In the genomic region with DNA sequence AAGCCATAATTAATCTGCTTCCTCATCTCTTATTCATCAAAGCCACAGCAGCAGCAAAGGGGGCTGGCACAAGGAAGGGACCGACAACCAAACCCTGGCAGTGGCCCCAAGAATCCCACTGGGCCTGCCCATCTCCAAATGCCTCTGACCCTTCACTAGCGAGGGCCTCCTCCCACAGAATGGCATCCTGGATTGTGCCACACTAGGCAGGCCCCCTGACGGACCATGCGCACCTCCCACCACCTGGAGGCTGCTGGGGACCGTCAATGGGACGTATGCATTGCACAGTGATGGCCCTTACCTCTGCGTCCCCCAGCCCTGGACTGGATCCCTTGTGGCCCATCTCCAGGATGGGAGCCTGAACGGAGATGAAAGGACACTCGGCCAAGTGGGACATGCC, we compare ENCODE assay signal across 17 cellular contexts.
"Had no signal": no experiment of that assay in that cellular context is flagged by ENCODE, and none has a peak within 500 bp of the region (broad histone marks: within the 10 kb centered on the region; RNA-seq: fewer than 3 reads in every experiment).

No MANE protein-coding gene starts in this region.

- DNase-seq: effector memory CD8-positive, alpha-beta T cell; gastrocnemius medialis; heart right ventricle; kidney glomerular epithelial cell; naive thymus-derived CD8-positive, alpha-beta T cell; ovary; sigmoid colon; small intestine; stimulated activated CD4-positive, alpha-beta T cell treated with anti-CD3 and anti-CD28 coated beads, Interleukin-2, amount 100 ng/mL, for 48 hours; stimulated activated naive CD8-positive, alpha-beta T cell treated with anti-CD3 and anti-CD28 coated beads, Interleukin-15, Interleukin-2, amounts not matched to agents 100 U/mL and 50 U/mL, for 24 hours; testis had no signal

- H3K4me1 ChIP-seq: gastrocnemius medialis had no signal

- H3K36me3 Mint-ChIP-seq: naive thymus-derived CD8-positive, alpha-beta T cell had no signal

- H3K4me3 ChIP-seq: esophagus muscularis mucosa, gastrocnemius medialis, heart right ventricle, ovary, right atrium auricular region, sigmoid colon, testis, tibial nerve, upper lobe of right lung had no signal

- H3K27me3 Mint-ChIP-seq: effector memory CD8-positive, alpha-beta T cell; naive thymus-derived CD8-positive, alpha-beta T cell had no signal

- H3K9me3 Mint-ChIP-seq: dendritic cell treated with granulocyte-macrophage colony-stimulating factor and Interleukin-4, amounts not matched to agents 40 ng/mL and 50 ng/mL, for 4 days; effector memory CD8-positive, alpha-beta T cell; naive thymus-derived CD8-positive, alpha-beta T cell had no signal

- H3K36me3 ChIP-seq: esophagus muscularis mucosa, gastrocnemius medialis, heart right ventricle, ovary, right atrium auricular region, sigmoid colon, tibial nerve, upper lobe of right lung had no signal

- H3K27ac Mint-ChIP-seq: dendritic cell treated with granulocyte-macrophage colony-stimulating factor and Interleukin-4, amounts not matched to agents 40 ng/mL and 50 ng/mL, for 4 days; effector memory CD8-positive, alpha-beta T cell had no signal

- H3K9me3 ChIP-seq: esophagus muscularis mucosa, gastrocnemius medialis, heart right ventricle, ovary, right atrium auricular region, sigmoid colon, testis, tibial nerve, upper lobe of right lung had no signal

- H3K27ac ChIP-seq: epithelial cell of prostate, esophagus muscularis mucosa, gastrocnemius medialis, heart right ventricle, ovary, right atrium auricular region, sigmoid colon, testis, tibial nerve, upper lobe of right lung had no signal

- H3K4me3 Mint-ChIP-seq: dendritic cell treated with granulocyte-macrophage colony-stimulating factor and Interleukin-4, amounts not matched to agents 40 ng/mL and 50 ng/mL, for 4 days; effector memory CD8-positive, alpha-beta T cell had no signal

- H3K27me3 ChIP-seq: ovary, right atrium auricular region, testis, upper lobe of right lung had no signal
